In the genomic region with DNA sequence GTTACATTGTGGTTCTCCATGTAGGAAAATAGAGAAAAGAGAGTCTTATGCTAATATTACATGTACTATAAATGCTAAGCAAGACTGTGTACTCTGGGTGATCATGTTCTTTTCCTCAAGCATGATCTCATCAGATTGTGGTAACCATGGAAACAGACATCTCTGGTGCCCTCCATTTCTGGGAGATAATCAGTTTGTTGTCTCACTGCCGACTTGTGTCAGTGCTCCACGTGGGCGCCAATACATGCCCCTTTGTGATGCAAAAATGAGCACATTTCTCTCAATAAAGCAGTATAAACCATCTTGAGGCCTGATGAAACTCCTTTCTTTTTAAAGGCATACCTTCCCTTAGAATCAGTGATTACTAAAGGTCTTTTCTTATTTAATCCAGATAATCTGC, we compare ENCODE assay signal across 15 cellular contexts. TPM values are rescaled to one million over a fixed set of nuclear protein-coding genes. Genes with fewer than 3 reads are reported as not detected.
DNase-seq lines count a peak whose midpoint lies in the region; ATAC-seq and TF ChIP-seq lines count a peak whose summit lies in the region.
"Had no signal": no experiment of that assay in that cellular context is flagged by ENCODE, and none has a peak within 500 bp of the region (broad histone marks: within the 10 kb centered on the region; RNA-seq: fewer than 3 reads in every experiment).

No MANE protein-coding gene starts in this region.

- no peaks in the 10 kb centered on the region for H3K36me3 ChIP-seq in body of pancreas (replicated peaks in 1 of 2; ENCODE audit: insufficient read depth in 1 of 2, low read depth in 2 of 2)

- no peak overlapping the region for H3K4me3 ChIP-seq in body of pancreas

- TF ChIP-seq POLR2A in body of pancreas (IDR thresholded peaks at IDR 0.05) = no peak

- ATAC-seq in body of pancreas = no peak
- peak; percentile 53 for ATAC-seq in sciatic nerve
- no peak for ATAC-seq in GM19395 (IDR thresholded peaks at IDR 0.05; ENCODE audit: unreplicated experiment)
- ATAC-seq: PC-3 had no signal

- no peaks in the 10 kb centered on the region for H3K27me3 ChIP-seq in body of pancreas

- H3K4me1 ChIP-seq in body of pancreas = peaks cover 64% of the 10 kb centered on the region

- H3K27ac ChIP-seq in body of pancreas = peak overlapping the region in 3 of 4 donors; percentile 63 to 81 (median 73)
- H3K27ac ChIP-seq: 22Rv1 had no signal

- no peaks in the 10 kb centered on the region for H3K9me3 ChIP-seq in body of pancreas

- no peak for TF ChIP-seq CTCF in body of pancreas (IDR thresholded peaks at IDR 0.05)

- 47 to 48% methylated on average over 3 of the region's 3 CpGs for WGBS in body of pancreas, 2 donors

- DNase-seq in DMS53 (lab: John Stamatoyannopoulos, UW) = peak; percentile 23
- no peak for DNase-seq in DMS53 treated with DMSO at 0.1 percent for 48 hours (lab: John Stamatoyannopoulos, UW; ENCODE audit: unreplicated experiment)
- no peak for DNase-seq in body of pancreas
- peak; percentile 15 for DNase-seq in iPS-NIHi7 (ENCODE audit: extremely low spot score)
- DNase-seq in sciatic nerve (ENCODE audit: low spot score) = no peak
- no peak for DNase-seq in retina
- no peak for DNase-seq in NOMO-1 (lab: John Stamatoyannopoulos, UW; ENCODE audit: unreplicated experiment in 2 of 2)
- DNase-seq: activated CD4-positive, alpha-beta memory T cell treated with anti-CD3 and anti-CD28 coated beads, Interleukin-2, amount 10 ng/mL, durations not matched to agents 7 days and 5 days; CD4-positive, alpha-beta T cell; effector CD4-positive, alpha-beta T cell; NCI-H1436 treated with DMSO at 0.1 percent for 48 hours; NCI-H526; PC-3 had no signal

- intact Hi-C loops in body of pancreas (cut with DNase I) = no loop called here
- intact Hi-C loops in sciatic nerve (cut with DNase I) = no loop called here

RNA-seq across cellular contexts. Expression of gene TMEM30A, which starts 6.0 kb away (rescaled TPM):
- total RNA-seq in body of pancreas = 10 to 100 TPM; 20.8 to 60.7 TPM
- total RNA-seq in sciatic nerve = 104 TPM

RNA-seq across cellular contexts. Expression of gene COX7A2, which starts 47.0 kb away (rescaled TPM):
- total RNA-seq in body of pancreas (100 to 1,000 TPM in 1 of 2 donors, 10 to 100 TPM in 1; 50.1 to 139 TPM), sciatic nerve (223 TPM)

Comparison
In these comparisons a context has a peak if more than half of its experiments do, and no peak if none do; other contexts are left out.
1. DNase-seq: peak in DMS53 (single experiment) and iPS-NIHi7 (single experiment); none in DMS53 treated with DMSO at 0.1 percent for 48 hours (single experiment), body of pancreas (0 of 4), sciatic nerve (single experiment), retina (single experiment) and NOMO-1 (0 of 2).